In genomic region chr14:34199585-34199984, GRCh38 we compare ENCODE assay signal across 14 cellular contexts.
DNase-seq lines count a peak whose midpoint lies in the region; FAIRE-seq and TF ChIP-seq lines count a peak whose summit lies in the region.
"Had no signal": no experiment of that assay in that cellular context is flagged by ENCODE, and none has a peak within 500 bp of the region (broad histone marks: within the 10 kb centered on the region; RNA-seq: fewer than 3 reads in every experiment).

No MANE protein-coding gene starts in this region.

- H3K36me3 Mint-ChIP-seq in activated T-helper 2 cell treated with anti-CD3 and anti-CD28 coated beads, Interferon-gamma antibody, Interleukin-2, Interleukin-4, amounts not matched to agents 10 μg/mL and 5 μg/mL and 100 μg/mL, durations not matched to agents 14 hours and 24 hours and 36 hours (ENCODE audit: low read depth): peaks cover 3% of the 10 kb centered on the region
- H3K36me3 Mint-ChIP-seq in nephron progenitor cell (ENCODE audit: low read depth): no peaks in the 10 kb centered on the region
- H3K36me3 Mint-ChIP-seq: CD14-positive monocyte had no signal

- H3K4me3 ChIP-seq in GM23248: no peak overlapping the region
- H3K4me3 ChIP-seq in keratinocyte (ENCODE audit: control insufficient read depth in 2 of 3, extremely low read depth in 1 of 3, insufficient read depth in 2 of 3, low read depth in 1 of 3, low read length in 3 of 3): no peak overlapping the region
- H3K4me3 ChIP-seq: lung, thoracic aorta had no signal

- TF ChIP-seq CTCF in keratinocyte (optimal IDR thresholded peaks at IDR 0.05 in 1 of 3, IDR thresholded peaks at IDR 0.05 in 1 of 3, conservative IDR thresholded peaks at IDR 0.05 in 1 of 3; ENCODE audit: extremely low read depth in 1 of 3, insufficient read depth in 2 of 3, low read length in 3 of 3): no peak
- no peak for TF ChIP-seq CTCF in GM20000 (IDR thresholded peaks at IDR 0.05; ENCODE audit: extremely low read depth, missing control alignments)
- TF ChIP-seq CTCF in nephron progenitor cell (IDR thresholded peaks at IDR 0.05): no peak

- FAIRE-seq in keratinocyte (lab: Jason Lieb, UNC): peak; percentile 46

- H3K9me2 ChIP-seq in GM23248 (ENCODE audit: insufficient read depth): no peaks in the 10 kb centered on the region

- H2AFZ ChIP-seq in GM23248 (no peak overlapping the region), keratinocyte (ENCODE audit: control insufficient read depth, low read length) (no peak overlapping the region)

- no peak overlapping the region for H3K9ac ChIP-seq in GM23248
- H3K9ac ChIP-seq in keratinocyte (ENCODE audit: control insufficient read depth, extremely low read depth, insufficient read depth, low read length): no peak overlapping the region

- in situ Hi-C loops in GM23248 (cut with MboI): no loop called here

- H3K9me3 Mint-ChIP-seq in activated T-helper 2 cell treated with anti-CD3 and anti-CD28 coated beads, Interferon-gamma antibody, Interleukin-2, Interleukin-4, amounts not matched to agents 10 μg/mL and 5 μg/mL and 100 μg/mL, durations not matched to agents 14 hours and 24 hours and 36 hours: peaks cover 12% of the 10 kb centered on the region
- H3K9me3 Mint-ChIP-seq in nephron progenitor cell: peaks cover 11% of the 10 kb centered on the region
- H3K9me3 Mint-ChIP-seq: dendritic cell treated with granulocyte-macrophage colony-stimulating factor and Interleukin-4, amounts not matched to agents 40 ng/mL and 50 ng/mL, for 4 days had no signal

- 0 to 2% methylated on average over 4 of the region's 4 CpGs for WGBS in GM23248 (ENCODE audit: low coverage in 1 of 2, low lambda C conversion rate in 2 of 2, missing lambda C conversion rate in 2 of 2), 2 experiments

- dilution Hi-C loops in keratinocyte (cut with MboI; ENCODE audit: extremely low pct_ligation_motif_present, low sequenced_read_pairs): no loop called here

- H3K4me3 Mint-ChIP-seq in activated T-helper 2 cell treated with anti-CD3 and anti-CD28 coated beads, Interferon-gamma antibody, Interleukin-2, Interleukin-4, amounts not matched to agents 10 μg/mL and 5 μg/mL and 100 μg/mL, durations not matched to agents 14 hours and 24 hours and 36 hours (ENCODE audit: low read depth): no peak overlapping the region
- H3K4me3 Mint-ChIP-seq in nephron progenitor cell: no peak overlapping the region
- H3K4me3 Mint-ChIP-seq: CD14-positive monocyte; dendritic cell treated with granulocyte-macrophage colony-stimulating factor and Interleukin-4, amounts not matched to agents 40 ng/mL and 50 ng/mL, for 4 days had no signal

- no peaks in the 10 kb centered on the region for H4K20me1 ChIP-seq in GM23248 (ENCODE audit: insufficient read depth)
- H4K20me1 ChIP-seq in keratinocyte (ENCODE audit: control insufficient read depth, extremely low read depth, insufficient read depth, low read length): no peaks in the 10 kb centered on the region

- intact Hi-C loops in activated T-helper 2 cell treated with anti-CD3 and anti-CD28 coated beads, Interferon-gamma antibody, Interleukin-2, Interleukin-4, amounts not matched to agents 10 μg/mL and 5 μg/mL and 100 μg/mL, durations not matched to agents 14 hours and 24 hours and 36 hours (cut with micrococcal nuclease): loop anchor here (1.0 to 5.0 kb wide), 3 partner anchors 13 to 363 kb away; no protein-coding TSS in a partner anchor

- peak; percentile 57 for DNase-seq in A172 (ENCODE audit: low spot score)
- DNase-seq in GM23248: peak; percentile 97
- peak; percentile 16 for DNase-seq in activated T-helper 2 cell treated with anti-CD3 and anti-CD28 coated beads, Interferon-gamma antibody, Interleukin-2, Interleukin-4, amounts not matched to agents 10 μg/mL and 5 μg/mL and 100 μg/mL, durations not matched to agents 14 hours and 24 hours and 36 hours (ENCODE audit: low spot score)
- DNase-seq in keratinocyte (ENCODE audit: low read depth, low spot score): no peak
- DNase-seq in SIG-M5 treated with dmso at 0.1 percent for 504 hours (lab: John Stamatoyannopoulos, UW; ENCODE audit: unreplicated experiment): no peak
- DNase-seq in GM20000 (ENCODE audit: low spot score): no peak
- DNase-seq in nephron progenitor cell: no peak
- no peak for DNase-seq in iPS-NIHi11 (ENCODE audit: low spot score)
- DNase-seq: head of caudate nucleus, NCI-H1930 had no signal

- H3K36me3 ChIP-seq in GM23248 (ENCODE audit: low read depth): no peaks in the 10 kb centered on the region
- no peaks in the 10 kb centered on the region for H3K36me3 ChIP-seq in keratinocyte (ENCODE audit: control insufficient read depth in 2 of 2, extremely low read depth in 1 of 2, insufficient read depth in 2 of 2, low read length in 2 of 2)
- H3K36me3 ChIP-seq: thoracic aorta had no signal

- no peaks in the 10 kb centered on the region for H3K9me3 ChIP-seq in GM23248 (ENCODE audit: low read depth)
- H3K9me3 ChIP-seq in keratinocyte (ENCODE audit: control insufficient read depth, low read depth, low read length): no peaks in the 10 kb centered on the region
- H3K9me3 ChIP-seq: thoracic aorta had no signal

- H3K27ac ChIP-seq in GM23248 (peak overlapping the region; percentile 63), keratinocyte (ENCODE audit: control insufficient read depth, insufficient read depth, low read length) (no peak overlapping the region)
- H3K27ac ChIP-seq: thoracic aorta had no signal

- H3K27ac Mint-ChIP-seq in activated T-helper 2 cell treated with anti-CD3 and anti-CD28 coated beads, Interferon-gamma antibody, Interleukin-2, Interleukin-4, amounts not matched to agents 10 μg/mL and 5 μg/mL and 100 μg/mL, durations not matched to agents 14 hours and 24 hours and 36 hours: peak overlapping the region; percentile 68
- H3K27ac Mint-ChIP-seq in nephron progenitor cell: no peak overlapping the region
- H3K27ac Mint-ChIP-seq: dendritic cell treated with granulocyte-macrophage colony-stimulating factor and Interleukin-4, amounts not matched to agents 40 ng/mL and 50 ng/mL, for 4 days had no signal

- no peaks in the 10 kb centered on the region for H3K9me1 ChIP-seq in keratinocyte (ENCODE audit: control insufficient read depth, extremely low read depth, insufficient read depth, low read length)

- H3K4me2 ChIP-seq in GM23248 (ENCODE audit: unreplicated experiment): no peak overlapping the region
- H3K4me2 ChIP-seq in keratinocyte (ENCODE audit: control insufficient read depth, extremely low read depth, insufficient read depth, low read depth, low read length): no peak overlapping the region

- H3K4me1 ChIP-seq in GM23248 (ENCODE audit: insufficient read depth): peaks cover 26% of the 10 kb centered on the region
- H3K4me1 ChIP-seq in keratinocyte (ENCODE audit: control insufficient read depth, extremely low read depth, insufficient read depth, low read length): peaks cover 12% of the 10 kb centered on the region

- no peaks in the 10 kb centered on the region for H3K79me2 ChIP-seq in GM23248 (ENCODE audit: insufficient read depth)
- H3K79me2 ChIP-seq in keratinocyte (ENCODE audit: control insufficient read depth, insufficient read depth, low read length): no peaks in the 10 kb centered on the region

- peaks cover 25% of the 10 kb centered on the region for H3K27me3 Mint-ChIP-seq in activated T-helper 2 cell treated with anti-CD3 and anti-CD28 coated beads, Interferon-gamma antibody, Interleukin-2, Interleukin-4, amounts not matched to agents 10 μg/mL and 5 μg/mL and 100 μg/mL, durations not matched to agents 14 hours and 24 hours and 36 hours (ENCODE audit: low read depth)
- peaks cover 3% of the 10 kb centered on the region for H3K27me3 Mint-ChIP-seq in nephron progenitor cell (ENCODE audit: low read depth, poor library complexity)

- H3K27me3 ChIP-seq in GM23248 (replicated peaks; ENCODE audit: insufficient read depth) (no peaks in the 10 kb centered on the region), keratinocyte (ENCODE audit: control insufficient read depth, extremely low read depth, insufficient read depth, low read length) (no peaks in the 10 kb centered on the region)

- H3F3A ChIP-seq in GM23248 (ENCODE audit: insufficient read depth): peaks cover 26% of the 10 kb centered on the region

- peaks cover 54% of the 10 kb centered on the region for H3K4me1 Mint-ChIP-seq in activated T-helper 2 cell treated with anti-CD3 and anti-CD28 coated beads, Interferon-gamma antibody, Interleukin-2, Interleukin-4, amounts not matched to agents 10 μg/mL and 5 μg/mL and 100 μg/mL, durations not matched to agents 14 hours and 24 hours and 36 hours (ENCODE audit: low read depth)
- H3K4me1 Mint-ChIP-seq in nephron progenitor cell: no peaks in the 10 kb centered on the region

Comparison
In these comparisons a context has a peak if more than half of its experiments do, and no peak if none do; other contexts are left out.
1. DNase-seq: peak in A172 (single experiment), GM23248 (single experiment) and activated T-helper 2 cell treated with anti-CD3 and anti-CD28 coated beads, Interferon-gamma antibody, Interleukin-2, Interleukin-4, amounts not matched to agents 10 μg/mL and 5 μg/mL and 100 μg/mL, durations not matched to agents 14 hours and 24 hours and 36 hours (single experiment); none in keratinocyte (single experiment), SIG-M5 treated with dmso at 0.1 percent for 504 hours (single experiment), GM20000 (single experiment), nephron progenitor cell (single experiment) and iPS-NIHi11 (single experiment).